24 cellular contexts compared by ENCODE assay signal in the genomic region with DNA sequence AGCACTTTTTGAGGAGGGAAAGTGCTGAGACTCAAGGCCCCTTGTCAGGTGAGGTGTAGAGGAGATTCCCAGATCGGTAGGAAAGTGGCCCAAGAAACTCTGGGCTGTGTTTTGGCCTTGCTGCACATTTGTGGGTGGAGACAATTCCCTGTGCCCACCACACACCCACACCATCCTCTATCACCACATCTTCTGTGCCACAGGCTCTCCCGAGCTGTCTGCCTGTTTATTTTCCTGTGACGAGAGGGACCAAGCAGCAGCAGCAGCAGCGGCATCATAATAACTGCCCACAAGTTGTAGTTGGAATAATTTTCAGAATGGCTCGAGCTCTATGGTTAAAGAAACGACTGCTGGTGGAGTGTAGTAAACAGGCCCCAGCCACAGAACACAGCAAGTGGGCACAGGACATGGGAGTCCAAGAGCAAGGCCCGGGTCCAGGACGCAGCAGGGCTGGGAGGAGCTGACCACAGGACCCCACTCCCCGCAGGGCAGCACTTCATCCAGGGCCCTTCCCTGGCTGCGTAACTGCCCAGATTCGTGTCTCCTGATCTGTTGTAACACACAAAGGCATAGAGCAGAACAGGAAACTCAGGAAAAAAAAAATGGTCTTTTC. TPM values are rescaled to one million over a fixed set of nuclear protein-coding genes. Genes with fewer than 3 reads are reported as not detected.
DNase-seq lines count a peak whose midpoint lies in the region; ATAC-seq and TF ChIP-seq lines count a peak whose summit lies in the region.
"Had no signal": no experiment of that assay in that cellular context is flagged by ENCODE, and none has a peak within 500 bp of the region (broad histone marks: within the 10 kb centered on the region; RNA-seq: fewer than 3 reads in every experiment).

No MANE protein-coding gene starts in this region.

- H3K4me1 ChIP-seq in CD4-positive, CD25-positive, alpha-beta regulatory T cell (ENCODE audit: control insufficient read depth, insufficient read depth, low read length, poor library complexity, severe bottlenecking): peaks cover 21% of the 10 kb centered on the region

- ATAC-seq in CD4-positive, CD25-positive, alpha-beta regulatory T cell (ENCODE audit: low read depth in 2 of 2): no peak
- no peak for ATAC-seq in GM18873 (IDR thresholded peaks at IDR 0.05; ENCODE audit: low FRiP score, unreplicated experiment)
- ATAC-seq: HepG2, left colon had no signal

- no peaks in the 10 kb centered on the region for H3K27me3 ChIP-seq in CD4-positive, CD25-positive, alpha-beta regulatory T cell (ENCODE audit: control insufficient read depth, insufficient read depth, low read length)
- H3K27me3 ChIP-seq: BE2C, stomach, tibial nerve had no signal

- intact Hi-C loops in activated CD4-positive, alpha-beta memory T cell treated with anti-CD3 and anti-CD28 coated beads for 36 hours (cut with micrococcal nuclease): loop anchor here (10.0 kb wide), 1 partner anchor 450 kb away; no protein-coding TSS in a partner anchor

- TF ChIP-seq CTCF in neural crest cell (conservative IDR thresholded peaks at IDR 0.05): no peak

- CTCF ChIA-PET in activated CD4-positive, alpha-beta memory T cell treated with anti-CD3 and anti-CD28 coated beads for 36 hours (lab: Charles Lee): no interaction called here

- H3K27me3 Mint-ChIP-seq in CD4-positive, CD25-positive, alpha-beta regulatory T cell: no peaks in the 10 kb centered on the region
- H3K27me3 Mint-ChIP-seq in activated CD4-positive, alpha-beta memory T cell treated with anti-CD3 and anti-CD28 coated beads for 36 hours: no peaks in the 10 kb centered on the region
- no peaks in the 10 kb centered on the region for H3K27me3 Mint-ChIP-seq in neural crest cell (ENCODE audit: low read depth)

- H3K27ac Mint-ChIP-seq in CD4-positive, CD25-positive, alpha-beta regulatory T cell: peak overlapping the region; percentile 57 to 70 (median 61)
- H3K27ac Mint-ChIP-seq in activated CD4-positive, alpha-beta memory T cell treated with anti-CD3 and anti-CD28 coated beads for 36 hours: peak overlapping the region; percentile 96
- H3K27ac Mint-ChIP-seq in neural crest cell (ENCODE audit: unreplicated experiment): peak overlapping the region; percentile 73

- no peaks in the 10 kb centered on the region for H3K36me3 ChIP-seq in CD4-positive, CD25-positive, alpha-beta regulatory T cell (ENCODE audit: control insufficient read depth, insufficient read depth, low read length)
- H3K36me3 ChIP-seq: BE2C, stomach, tibial nerve, WERI-Rb-1 had no signal

- peaks cover 3% of the 10 kb centered on the region for H3K36me3 Mint-ChIP-seq in CD4-positive, CD25-positive, alpha-beta regulatory T cell
- peaks cover 4% of the 10 kb centered on the region for H3K36me3 Mint-ChIP-seq in activated CD4-positive, alpha-beta memory T cell treated with anti-CD3 and anti-CD28 coated beads for 36 hours
- no peaks in the 10 kb centered on the region for H3K36me3 Mint-ChIP-seq in neural crest cell (ENCODE audit: low read depth)
- H3K36me3 Mint-ChIP-seq: immature natural killer cell had no signal

- no peak overlapping the region for H3K27ac ChIP-seq in CD4-positive, CD25-positive, alpha-beta regulatory T cell (ENCODE audit: insufficient read depth, low read length, poor library complexity, severe bottlenecking)
- H3K27ac ChIP-seq: stomach, WERI-Rb-1 had no signal

- DNase-seq in activated CD8-positive, alpha-beta memory T cell treated with anti-CD3 and anti-CD28 coated beads, Interleukin-2, amount 50 U/mL, for 48 hours: peak; percentile 58
- DNase-seq in activated CD8-positive, alpha-beta memory T cell treated with anti-CD3 and anti-CD28 coated beads, Interleukin-2, amount 50 U/mL, for 4 hours: no peak
- DNase-seq in CD4-positive, CD25-positive, alpha-beta regulatory T cell: no peak
- DNase-seq in activated CD4-positive, alpha-beta memory T cell treated with anti-CD3 and anti-CD28 coated beads for 36 hours: no peak
- DNase-seq in neural crest cell (ENCODE audit: low read depth, low spot score): no peak
- no peak for DNase-seq in activated effector memory CD4-positive, alpha-beta T cell treated with Interleukin-2 at 50 U/mL for 16 hours
- DNase-seq: ACHN; activated CD4-positive, alpha-beta T cell treated with anti-CD3 and anti-CD28 coated beads, Interleukin-2, amount 50 U/mL, for 48 hours; BE2C; DMS79 treated with DMSO at 0.1 percent for 48 hours; GF-D8; hippocampal formation; immature natural killer cell; left colon; NCI-H2171; NCI-H510A; nucleus accumbens; OCI-M1; stomach; WERI-Rb-1 had no signal

- no peaks in the 10 kb centered on the region for H3K9me3 Mint-ChIP-seq in CD4-positive, CD25-positive, alpha-beta regulatory T cell
- H3K9me3 Mint-ChIP-seq in activated CD4-positive, alpha-beta memory T cell treated with anti-CD3 and anti-CD28 coated beads for 36 hours: no peaks in the 10 kb centered on the region
- no peaks in the 10 kb centered on the region for H3K9me3 Mint-ChIP-seq in neural crest cell

- POLR2A ChIA-PET in activated CD4-positive, alpha-beta memory T cell treated with anti-CD3 and anti-CD28 coated beads for 36 hours (lab: Charles Lee): no interaction called here

- no peak overlapping the region for H3K4me3 ChIP-seq in CD4-positive, CD25-positive, alpha-beta regulatory T cell (ENCODE audit: low read depth, low read length)
- H3K4me3 ChIP-seq: stomach, tibial nerve had no signal

- no peaks in the 10 kb centered on the region for H3K9me3 ChIP-seq in CD4-positive, CD25-positive, alpha-beta regulatory T cell (ENCODE audit: control insufficient read depth in 2 of 2, low read length in 2 of 2)
- H3K9me3 ChIP-seq: BE2C, stomach, tibial nerve had no signal

- H3K4me1 Mint-ChIP-seq in CD4-positive, CD25-positive, alpha-beta regulatory T cell: peaks cover 11 to 37% (median 26%) of the 10 kb centered on the region in 4 donors
- peaks cover 87% of the 10 kb centered on the region for H3K4me1 Mint-ChIP-seq in activated CD4-positive, alpha-beta memory T cell treated with anti-CD3 and anti-CD28 coated beads for 36 hours (ENCODE audit: low read depth)
- H3K4me1 Mint-ChIP-seq in neural crest cell: peaks cover 25% of the 10 kb centered on the region

- H3K4me3 Mint-ChIP-seq in CD4-positive, CD25-positive, alpha-beta regulatory T cell: no peak overlapping the region
- H3K4me3 Mint-ChIP-seq in activated CD4-positive, alpha-beta memory T cell treated with anti-CD3 and anti-CD28 coated beads for 36 hours: peak overlapping the region; percentile 64
- no peak overlapping the region for H3K4me3 Mint-ChIP-seq in neural crest cell
- H3K4me3 Mint-ChIP-seq: immature natural killer cell had no signal

RNA-seq across cellular contexts. Expression of a gene that starts 55.6 kb away (rescaled TPM):
- 6.8 TPM for total RNA-seq in CD4-positive, CD25-positive, alpha-beta regulatory T cell
- polyA plus RNA-seq in CD4-positive, CD25-positive, alpha-beta regulatory T cell: 1 to 10 TPM in 3 of 4 donors, under 1 TPM in 1; 0.74 to 2.0 (median 1.5) TPM
- total RNA-seq in activated CD4-positive, alpha-beta memory T cell treated with anti-CD3 and anti-CD28 coated beads for 36 hours: 10 to 100 TPM; 11.5 to 12.7 TPM
- total RNA-seq in neural crest cell: 0.86 and 1.2 TPM in 2 replicates
- total RNA-seq: LHCN-M2, tibial nerve had no signal
- polyA plus RNA-seq: HepG2, immature natural killer cell had no signal
